Comparison of ENCODE assay signal across 1 cellular context in genomic region chr3:152295834-152296233, GRCh38.
TF ChIP-seq lines count a peak whose summit lies in the region.

No MANE protein-coding gene starts in this region.

TF ChIP-seq in GM12878, 131 proteins besides CTCF, POLR2A, EP300 and RAD21:
- no peak for TF ChIP-seq NR2C1 (IDR thresholded peaks at IDR 0.05)
- TF ChIP-seq GABPA (IDR thresholded peaks at IDR 0.05; ENCODE audit: low read depth) = no peak
